8 cellular contexts compared by ENCODE assay signal in genomic region chr11:65593518-65594414, GRCh38. TPM values are rescaled to one million over a fixed set of nuclear protein-coding genes. Genes with fewer than 3 reads are reported as not detected.
DNase-seq lines count a peak whose midpoint lies in the region; ATAC-seq and TF ChIP-seq lines count a peak whose summit lies in the region.

No MANE protein-coding gene starts in this region.

- DNase-seq in stimulated activated naive CD4-positive, alpha-beta T cell (lab: John Stamatoyannopoulos, UW), result peak in 4 of 6 experiments; percentile 12 to 48 (median 34)
- DNase-seq in stimulated activated naive CD4-positive, alpha-beta T cell treated with Interleukin-2 at 50 U/mL for 16 hours (lab: John Stamatoyannopoulos, UW), result no peak
- no peak for DNase-seq in T-helper 17 cell
- DNase-seq in dorsolateral prefrontal cortex, result peak; percentile 61 to 80 (median 74)
- peak; percentile 65 for DNase-seq in myocyte (ENCODE audit: low read depth)
- no peak for DNase-seq in NCI-H2227 treated with DMSO at 0.1 percent for 48 hours (lab: John Stamatoyannopoulos, UW)
- DNase-seq in NCI-H1930 (lab: John Stamatoyannopoulos, UW), result no peak
- DNase-seq in NCI-H146 (lab: John Stamatoyannopoulos, UW), result no peak

- H3K27me3 ChIP-seq in dorsolateral prefrontal cortex, result no peaks in the 10 kb centered on the region

- peak overlapping the region; percentile 6 for H3K27ac Mint-ChIP-seq in T-helper 17 cell

- H3K27ac ChIP-seq in dorsolateral prefrontal cortex, result peak overlapping the region in 58 of 59 donors; percentile 13 to 86 (median 72)

- no peaks in the 10 kb centered on the region for H3K36me3 Mint-ChIP-seq in T-helper 17 cell (ENCODE audit: low read depth)

- H3K4me3 Mint-ChIP-seq in T-helper 17 cell, result no peak overlapping the region

- peak; percentile 59 to 92 (median 83) for TF ChIP-seq CTCF in dorsolateral prefrontal cortex (IDR thresholded peaks at IDR 0.05 in 54 of 56, conservative IDR thresholded peaks at IDR 0.05 in 2 of 56; ENCODE audit: low read depth in 1 of 56, partially characterized antibody in 56 of 56)

- intact Hi-C loops in dorsolateral prefrontal cortex (cut with DNase I), result loop anchor here (1.0 to 10.0 kb wide), 2 partner anchors 53 to 59 kb away; no protein-coding TSS in a partner anchor

- peaks cover 14% of the 10 kb centered on the region for H3K4me1 Mint-ChIP-seq in T-helper 17 cell

- peak overlapping the region in 31 of 59 donors; percentile 0 to 51 (median 24) for H3K4me3 ChIP-seq in dorsolateral prefrontal cortex

- H3K27me3 Mint-ChIP-seq in T-helper 17 cell, result no peaks in the 10 kb centered on the region

- ATAC-seq in T-helper 17 cell, result peak; percentile 46

- H3K9me3 ChIP-seq in T-helper 17 cell (ENCODE audit: control insufficient read depth, low read length, poor library complexity, severe bottlenecking), result no peaks in the 10 kb centered on the region

RNA-seq across cellular contexts. Expression of gene KCNK7, which starts 1.8 kb away (rescaled TPM):
- total RNA-seq in T-helper 17 cell (1 to 10 TPM; 4.7 to 5.7 TPM), dorsolateral prefrontal cortex (10 to 100 TPM in 3 of 120 experiments, 1 to 10 TPM in 114, under 1 TPM in 3; 0.74 to 10.5 (median 4.1) TPM), myocyte (not detected in 2 replicates)
- polyA plus RNA-seq in myocyte (2012), result 1.1 TPM

RNA-seq across cellular contexts. Expression of gene EHBP1L1, which starts 17.9 kb away (rescaled TPM):
- total RNA-seq in T-helper 17 cell, result 100 to 1,000 TPM; 123 to 152 TPM
- 10 to 100 TPM; 17.3 to 49.0 (median 28.4) TPM for total RNA-seq in dorsolateral prefrontal cortex
- 591 and 791 TPM in 2 replicates for total RNA-seq in myocyte
- 145 TPM for polyA plus RNA-seq in myocyte (2012)

RNA-seq across cellular contexts. Expression of gene MAP3K11, which starts 20.3 kb away (rescaled TPM):
- total RNA-seq in T-helper 17 cell (10 to 100 TPM; 63.1 to 64.6 TPM), dorsolateral prefrontal cortex (100 to 1,000 TPM in 4 of 120 experiments, 10 to 100 TPM in 116; 30.9 to 133 (median 57.4) TPM), myocyte (30.9 and 32.7 TPM in 2 replicates)
- 34.9 TPM for polyA plus RNA-seq in myocyte (2012)

RNA-seq across cellular contexts. Expression of gene FAM89B, which starts 21.4 kb away (rescaled TPM):
- 10 to 100 TPM; 41.2 to 44.4 TPM for total RNA-seq in T-helper 17 cell
- total RNA-seq in dorsolateral prefrontal cortex, result 100 to 1,000 TPM in 1 of 120 experiments, 10 to 100 TPM in 119; 35.7 to 101 (median 59.6) TPM
- total RNA-seq in myocyte, result 91.7 and 116 TPM in 2 replicates
- 62.1 TPM for polyA plus RNA-seq in myocyte (2012)

RNA-seq across cellular contexts. Expression of gene PCNX3, which starts 21.8 kb away (rescaled TPM):
- total RNA-seq in T-helper 17 cell (10 to 100 TPM; 56.0 to 60.5 TPM), dorsolateral prefrontal cortex (10 to 100 TPM; 25.1 to 44.9 (median 31.2) TPM), myocyte (21.6 and 25.2 TPM in 2 replicates)
- 25.6 TPM for polyA plus RNA-seq in myocyte (2012)

Comparison
In these comparisons a context has a peak if more than half of its experiments do, and no peak if none do; other contexts are left out.
1. DNase-seq: peak in stimulated activated naive CD4-positive, alpha-beta T cell (4 of 6), dorsolateral prefrontal cortex (10 of 10) and myocyte (single experiment); none in stimulated activated naive CD4-positive, alpha-beta T cell treated with Interleukin-2 at 50 U/mL for 16 hours (single experiment), T-helper 17 cell (0 of 3), NCI-H2227 treated with DMSO at 0.1 percent for 48 hours (single experiment), NCI-H1930 (0 of 2) and NCI-H146 (single experiment).